Comparison of ENCODE assay signal across 15 cellular contexts in genomic region chr17:41767324-41768042, GRCh38.
DNase-seq lines count a peak whose midpoint lies in the region; ATAC-seq and TF ChIP-seq lines count a peak whose summit lies in the region.
"Had no signal": no experiment of that assay in that cellular context is flagged by ENCODE, and none has a peak within 500 bp of the region (broad histone marks: within the 10 kb centered on the region; RNA-seq: fewer than 3 reads in every experiment).

No MANE protein-coding gene starts in this region.

- H3K36me3 Mint-ChIP-seq in stimulated activated naive CD8-positive, alpha-beta T cell treated with anti-CD3 and anti-CD28 coated beads, Interleukin-15, Interleukin-2, amounts not matched to agents 100 ng/mL and 50 ng/mL, for 24 hours (ENCODE audit: low read depth) = no peaks in the 10 kb centered on the region
- H3K36me3 Mint-ChIP-seq in nephron progenitor cell (ENCODE audit: low read depth) = peaks cover 74% of the 10 kb centered on the region
- H3K36me3 Mint-ChIP-seq: CD4-positive, CD25-positive, alpha-beta regulatory T cell had no signal

- no peak overlapping the region for H3K4me3 Mint-ChIP-seq in stimulated activated naive CD8-positive, alpha-beta T cell treated with anti-CD3 and anti-CD28 coated beads, Interleukin-15, Interleukin-2, amounts not matched to agents 100 ng/mL and 50 ng/mL, for 24 hours
- H3K4me3 Mint-ChIP-seq in nephron progenitor cell = no peak overlapping the region
- H3K4me3 Mint-ChIP-seq: CD4-positive, CD25-positive, alpha-beta regulatory T cell had no signal

- H3K4me1 Mint-ChIP-seq in stimulated activated naive CD8-positive, alpha-beta T cell treated with anti-CD3 and anti-CD28 coated beads, Interleukin-15, Interleukin-2, amounts not matched to agents 100 ng/mL and 50 ng/mL, for 24 hours (ENCODE audit: low read depth) = no peaks in the 10 kb centered on the region
- peaks cover 7% of the 10 kb centered on the region for H3K4me1 Mint-ChIP-seq in nephron progenitor cell

- no peak for DNase-seq in stimulated activated naive CD8-positive, alpha-beta T cell treated with anti-CD3 and anti-CD28 coated beads, Interleukin-15, Interleukin-2, amounts not matched to agents 100 U/mL and 50 U/mL, for 24 hours
- DNase-seq in nephron progenitor cell = no peak
- no peak for DNase-seq in NOMO-1 (lab: John Stamatoyannopoulos, UW; ENCODE audit: unreplicated experiment in 2 of 2)
- DNase-seq: CD4-positive, CD25-positive, alpha-beta regulatory T cell; GM23248; H7; KG1; MG63; NCI-H2029; NCI-H69; SHP77 treated with DMSO at 0.1 percent for 48 hours; SW 1271 had no signal

- H3K27ac Mint-ChIP-seq in stimulated activated naive CD8-positive, alpha-beta T cell treated with anti-CD3 and anti-CD28 coated beads, Interleukin-15, Interleukin-2, amounts not matched to agents 100 ng/mL and 50 ng/mL, for 24 hours = peak overlapping the region; percentile 65
- peak overlapping the region; percentile 66 for H3K27ac Mint-ChIP-seq in nephron progenitor cell

- no peak for TF ChIP-seq CTCF in nephron progenitor cell (IDR thresholded peaks at IDR 0.05)

- no peak for ATAC-seq in stimulated activated naive CD8-positive, alpha-beta T cell treated with anti-CD3 and anti-CD28 coated beads, Interleukin-15, Interleukin-2, amounts not matched to agents 100 U/mL and 50 U/mL, for 24 hours
- ATAC-seq in GM19467 (IDR thresholded peaks at IDR 0.05; ENCODE audit: unreplicated experiment) = no peak
- ATAC-seq: Panc1 had no signal

- H3K27me3 Mint-ChIP-seq in stimulated activated naive CD8-positive, alpha-beta T cell treated with anti-CD3 and anti-CD28 coated beads, Interleukin-15, Interleukin-2, amounts not matched to agents 100 ng/mL and 50 ng/mL, for 24 hours = no peaks in the 10 kb centered on the region
- H3K27me3 Mint-ChIP-seq in nephron progenitor cell (ENCODE audit: low read depth, poor library complexity) = no peaks in the 10 kb centered on the region

- H3K9me3 Mint-ChIP-seq in stimulated activated naive CD8-positive, alpha-beta T cell treated with anti-CD3 and anti-CD28 coated beads, Interleukin-15, Interleukin-2, amounts not matched to agents 100 ng/mL and 50 ng/mL, for 24 hours = no peaks in the 10 kb centered on the region
- H3K9me3 Mint-ChIP-seq in nephron progenitor cell = no peaks in the 10 kb centered on the region
- H3K9me3 Mint-ChIP-seq: CD4-positive, CD25-positive, alpha-beta regulatory T cell had no signal
